In the genomic region with DNA sequence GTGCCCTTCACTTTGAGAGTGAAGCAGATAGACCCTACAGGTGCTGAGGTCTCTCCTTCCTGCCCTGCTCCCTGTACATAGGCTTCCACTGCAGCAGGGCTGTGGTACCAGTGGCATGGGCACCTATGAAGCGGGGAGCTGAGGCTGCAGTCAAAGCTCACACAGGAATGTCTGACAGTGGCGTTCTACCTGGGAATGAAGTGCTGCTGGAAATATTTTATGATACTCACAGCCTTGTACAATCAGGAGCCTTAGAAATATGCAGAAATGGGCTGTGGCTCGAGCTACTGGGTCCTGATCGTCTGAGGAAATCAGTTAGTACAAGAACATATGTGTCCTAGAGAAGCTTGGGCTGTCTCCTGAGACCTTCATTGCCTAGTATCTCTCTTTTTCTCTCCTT, we compare ENCODE assay signal across 26 cellular contexts. TPM values are rescaled to one million over a fixed set of nuclear protein-coding genes. Genes with fewer than 3 reads are reported as not detected.
"Had no signal": no experiment of that assay in that cellular context is flagged by ENCODE, and none has a peak within 500 bp of the region (broad histone marks: within the 10 kb centered on the region; RNA-seq: fewer than 3 reads in every experiment).

No MANE protein-coding gene starts in this region.

- H3K4me3 Mint-ChIP-seq: activated T-helper 1 cell treated with anti-CD3 and anti-CD28 coated beads, Interleukin-12 subunit alpha, Interleukin-12 subunit beta, Interleukin-2, Interleukin-4 antibody, amounts not matched to agents 30 ng/mL and 10 ng/mL and 1 ng/mL, durations not matched to agents 14 hours and 24 hours and 36 hours; naive thymus-derived CD8-positive, alpha-beta T cell; neural progenitor cell; T-helper 1 cell treated with Interleukin-12 subunit alpha and Interleukin-12 subunit beta and Interleukin-4 antibody, amounts not matched to agents 30 μg/mL and 1 μg/mL, for 36 hours had no signal

- H3K27ac Mint-ChIP-seq: activated naive CD4-positive, alpha-beta T cell treated with anti-CD3 and anti-CD28 coated beads, Interleukin-2, amount 50 U/mL, for 72 hours; naive thymus-derived CD8-positive, alpha-beta T cell; neural progenitor cell had no signal

- DNase-seq: activated CD4-positive, alpha-beta T cell treated with anti-CD3 and anti-CD28 coated beads for 4 hours; activated CD4-positive, alpha-beta T cell treated with anti-CD3 and anti-CD28 coated beads, Interleukin-2, amount 50 U/mL, for 48 hours; activated CD4-positive, CD25-positive, alpha-beta regulatory T cell; central memory CD4-positive, alpha-beta T cell; effector memory CD4-positive, alpha-beta T cell; glutamatergic neuron; hippocampal formation; kidney glomerular epithelial cell; naive thymus-derived CD8-positive, alpha-beta T cell; retina; stimulated activated CD4-positive, alpha-beta T cell treated with anti-CD3 and anti-CD28 coated beads, Interleukin-4, amount 100 ng/mL, for 24 hours; stimulated activated naive CD4-positive, alpha-beta T cell treated with Interleukin-2 at 50 U/mL for 16 hours had no signal

- H3K9me3 Mint-ChIP-seq: activated naive CD4-positive, alpha-beta T cell treated with anti-CD3 and anti-CD28 coated beads, Interleukin-2, amount 50 U/mL, for 72 hours; naive thymus-derived CD8-positive, alpha-beta T cell had no signal

- H3K4me1 Mint-ChIP-seq: neural progenitor cell had no signal

- H2AFZ ChIP-seq: neural progenitor cell had no signal

- H3K9me3 ChIP-seq: ascending aorta, esophagus muscularis mucosa, thoracic aorta had no signal

- H3K27me3 Mint-ChIP-seq: naive thymus-derived CD8-positive, alpha-beta T cell had no signal

- H3K4me2 ChIP-seq: neural progenitor cell had no signal

- H3K4me3 ChIP-seq: ascending aorta, esophagus muscularis mucosa, neural progenitor cell, thoracic aorta had no signal

- ATAC-seq: activated naive CD4-positive, alpha-beta T cell treated with anti-CD3 and anti-CD28 coated beads, Interleukin-2, amount 50 U/mL, for 72 hours; naive thymus-derived CD8-positive, alpha-beta T cell had no signal

- H3K36me3 ChIP-seq: neural progenitor cell had no signal

- H3K36me3 Mint-ChIP-seq: neural progenitor cell had no signal

- H3K4me1 ChIP-seq: neural progenitor cell had no signal

- H3K27me3 ChIP-seq: ascending aorta, esophagus muscularis mucosa, neural progenitor cell had no signal

- H3K9ac ChIP-seq: neural progenitor cell had no signal

- H3K27ac ChIP-seq: ascending aorta, esophagus muscularis mucosa, neural progenitor cell, thoracic aorta had no signal

RNA-seq across cellular contexts. Expression of gene CBLIF, which starts 59.5 kb away (rescaled TPM):
- total RNA-seq: activated naive CD4-positive, alpha-beta T cell treated with anti-CD3 and anti-CD28 coated beads, Interleukin-2, amount 50 U/mL, for 72 hours; activated T-helper 1 cell treated with anti-CD3 and anti-CD28 coated beads, Interleukin-12 subunit alpha, Interleukin-12 subunit beta, Interleukin-2, Interleukin-4 antibody, amounts not matched to agents 30 ng/mL and 10 ng/mL and 1 ng/mL, durations not matched to agents 14 hours and 24 hours and 36 hours; dermis microvascular lymphatic vessel endothelial cell; esophagus muscularis mucosa; frontal cortex; lower leg skin; mesenteric fat pad; naive thymus-derived CD8-positive, alpha-beta T cell; osteoblast; posterior vena cava; ureter had no signal
- polyA plus RNA-seq: naive thymus-derived CD8-positive, alpha-beta T cell had no signal
